In the genomic region with DNA sequence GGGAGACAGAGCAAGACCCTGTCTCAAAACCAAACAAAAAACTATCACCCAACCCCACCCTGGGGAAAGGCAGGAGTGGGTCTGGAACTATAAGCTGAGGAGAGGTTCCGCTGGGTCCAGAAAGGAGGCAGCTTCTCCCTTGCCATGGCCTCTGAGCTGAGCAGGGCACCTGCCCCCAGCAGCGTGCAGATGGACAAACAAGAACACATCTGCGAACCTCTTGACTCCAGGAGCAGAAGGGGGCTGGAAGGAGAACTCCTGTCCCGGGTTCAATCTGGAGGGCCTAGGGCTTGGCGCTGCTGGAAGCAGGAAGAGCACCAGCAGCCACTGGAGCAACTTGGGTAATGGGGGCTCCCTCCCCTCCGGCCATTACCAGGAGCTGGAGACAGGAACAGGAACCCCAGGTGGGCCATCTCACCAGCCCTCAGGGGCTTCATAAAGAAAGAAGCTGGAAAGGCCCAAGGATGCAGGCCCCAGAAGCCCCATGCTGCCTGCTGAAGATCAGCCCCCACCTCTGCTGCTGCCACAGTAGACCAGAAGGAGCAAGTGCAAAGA, we compare ENCODE assay signal across 19 cellular contexts.
"Had no signal": no experiment of that assay in that cellular context is flagged by ENCODE, and none has a peak within 500 bp of the region (broad histone marks: within the 10 kb centered on the region; RNA-seq: fewer than 3 reads in every experiment).

No MANE protein-coding gene starts in this region.

- ATAC-seq: gastroesophageal sphincter; left ventricle myocardium superior; naive thymus-derived CD8-positive, alpha-beta T cell; right cardiac atrium; stimulated activated effector memory CD8-positive, alpha-beta T cell treated with anti-CD3 and anti-CD28 coated beads, Interleukin-12 subunit alpha, Interleukin-12 subunit beta, amount 100 ng/mL, for 72 hours; stimulated activated naive CD8-positive, alpha-beta T cell treated with anti-CD3 and anti-CD28 coated beads, Interleukin-15, Interleukin-2, amounts not matched to agents 100 U/mL and 50 U/mL, for 24 hours had no signal

- FAIRE-seq: endometrium, urothelium cell line had no signal

- H3K27ac ChIP-seq: esophagus muscularis mucosa, gastroesophageal sphincter, neutrophil, ovary, suprapubic skin, thyroid gland had no signal

- H3K36me3 ChIP-seq: esophagus muscularis mucosa, gastroesophageal sphincter, neutrophil, ovary, suprapubic skin, thyroid gland had no signal

- H3K4me3 ChIP-seq: esophagus muscularis mucosa, gastroesophageal sphincter, ovary, smooth muscle cell, suprapubic skin, thyroid gland had no signal

- DNase-seq: cortex of kidney; effector memory CD4-positive, alpha-beta T cell; glutamatergic neuron; left ventricle myocardium superior; naive thymus-derived CD8-positive, alpha-beta T cell; right cardiac atrium; stimulated activated CD4-positive, alpha-beta T cell treated with anti-CD3 and anti-CD28 coated beads, Interleukin-4, amount 100 ng/mL, for 1 hour; stimulated activated CD8-positive, alpha-beta memory T cell treated with anti-CD3 and anti-CD28 coated beads, Interleukin-4, amount 100 ng/mL, for 48 hours; stimulated activated naive CD8-positive, alpha-beta T cell treated with anti-CD3 and anti-CD28 coated beads, Interleukin-15, Interleukin-2, amounts not matched to agents 100 U/mL and 50 U/mL, for 24 hours; thyroid gland had no signal

- H3K4me1 ChIP-seq: gastroesophageal sphincter had no signal

- H3K9me3 ChIP-seq: esophagus muscularis mucosa, gastroesophageal sphincter, neutrophil, ovary, suprapubic skin, thyroid gland had no signal

- H3K4me2 ChIP-seq: smooth muscle cell had no signal

- H3K27me3 ChIP-seq: esophagus muscularis mucosa, gastroesophageal sphincter, neutrophil, ovary, suprapubic skin, thyroid gland had no signal
